18 cellular contexts compared by ENCODE assay signal in genomic region chr7:36736090-36736826, GRCh38. TPM values are rescaled to one million over a fixed set of nuclear protein-coding genes. Genes with fewer than 3 reads are reported as not detected.
DNase-seq lines count a peak whose midpoint lies in the region; ATAC-seq lines count a peak whose summit lies in the region.
"Had no signal": no experiment of that assay in that cellular context is flagged by ENCODE, and none has a peak within 500 bp of the region (broad histone marks: within the 10 kb centered on the region; RNA-seq: fewer than 3 reads in every experiment).

No MANE protein-coding gene starts in this region.

- CTCF ChIA-PET in activated CD4-positive, alpha-beta T cell treated with anti-CD3 and anti-CD28 coated beads, Interleukin-2, amount 10 ng/mL, durations not matched to agents 7 days and 5 days (lab: Charles Lee) = interaction anchor here (1.0 to 1.6 kb wide), 3 partner anchors 9 to 20 kb away, joined by 3 to 4 read pairs (median 4); no protein-coding TSS in a partner anchor

- H3K9me3 Mint-ChIP-seq in activated CD4-positive, alpha-beta T cell treated with anti-CD3 and anti-CD28 coated beads, Interleukin-2, amount 10 ng/mL, durations not matched to agents 7 days and 5 days = peaks cover 16% of the 10 kb centered on the region
- H3K9me3 Mint-ChIP-seq in activated naive CD4-positive, alpha-beta T cell treated with anti-CD3 and anti-CD28 coated beads, Interleukin-2, amount 50 U/mL, for 72 hours = peaks cover 0 to 24% of the 10 kb centered on the region in 2 donors
- peaks cover 5% of the 10 kb centered on the region for H3K9me3 Mint-ChIP-seq in stimulated activated memory B cell treated with anti-CD40 and anti-IgM and Interleukin-4, amounts not matched to agents 10 μg/mL and 1 μg/mL and 100 μg/mL, for 72 hours

- no peak overlapping the region for H3K4me3 Mint-ChIP-seq in activated CD4-positive, alpha-beta T cell treated with anti-CD3 and anti-CD28 coated beads, Interleukin-2, amount 10 ng/mL, durations not matched to agents 7 days and 5 days
- H3K4me3 Mint-ChIP-seq in stimulated activated memory B cell treated with anti-CD40 and anti-IgM and Interleukin-4, amounts not matched to agents 10 μg/mL and 1 μg/mL and 100 μg/mL, for 72 hours = no peak overlapping the region

- peaks cover 34% of the 10 kb centered on the region for H3K4me1 Mint-ChIP-seq in activated CD4-positive, alpha-beta T cell treated with anti-CD3 and anti-CD28 coated beads, Interleukin-2, amount 10 ng/mL, durations not matched to agents 7 days and 5 days
- H3K4me1 Mint-ChIP-seq in stimulated activated memory B cell treated with anti-CD40 and anti-IgM and Interleukin-4, amounts not matched to agents 10 μg/mL and 1 μg/mL and 100 μg/mL, for 72 hours = peaks cover 21% of the 10 kb centered on the region

- POLR2A ChIA-PET in activated CD4-positive, alpha-beta T cell treated with anti-CD3 and anti-CD28 coated beads, Interleukin-2, amount 10 ng/mL, durations not matched to agents 7 days and 5 days (lab: Charles Lee) = no interaction called here

- peak; percentile 7 for ATAC-seq in HG02973 (IDR thresholded peaks at IDR 0.05; ENCODE audit: unreplicated experiment)
- peak; percentile 33 to 48 for ATAC-seq in activated naive CD4-positive, alpha-beta T cell treated with anti-CD3 and anti-CD28 coated beads, Interleukin-2, amount 50 U/mL, for 72 hours
- peak; percentile 52 for ATAC-seq in stimulated activated memory B cell treated with anti-CD40 and anti-IgM and Interleukin-4, amounts not matched to agents 10 μg/mL and 1 μg/mL and 100 μg/mL, for 72 hours

- H3K27ac Mint-ChIP-seq in activated CD4-positive, alpha-beta T cell treated with anti-CD3 and anti-CD28 coated beads, Interleukin-2, amount 10 ng/mL, durations not matched to agents 7 days and 5 days = peak overlapping the region; percentile 86
- peak overlapping the region in 1 of 2 donors; percentile 59 for H3K27ac Mint-ChIP-seq in activated naive CD4-positive, alpha-beta T cell treated with anti-CD3 and anti-CD28 coated beads, Interleukin-2, amount 50 U/mL, for 72 hours
- H3K27ac Mint-ChIP-seq in stimulated activated memory B cell treated with anti-CD40 and anti-IgM and Interleukin-4, amounts not matched to agents 10 μg/mL and 1 μg/mL and 100 μg/mL, for 72 hours = peak overlapping the region; percentile 30

- intact Hi-C loops in posterior cingulate gyrus (cut with DNase I) = no loop called here

- DNase-seq in activated CD4-positive, alpha-beta T cell treated with anti-CD3 and anti-CD28 coated beads, Interleukin-2, amount 10 ng/mL, durations not matched to agents 7 days and 5 days = no peak
- DNase-seq in activated CD4-positive, alpha-beta T cell treated with anti-CD3 and anti-CD28 coated beads for 48 hours = no peak
- DNase-seq in activated naive CD4-positive, alpha-beta T cell treated with anti-CD3 and anti-CD28 coated beads, Interleukin-2, amount 50 U/mL, for 72 hours (ENCODE audit: low spot score in 2 of 2) = no peak
- no peak for DNase-seq in posterior cingulate gyrus
- DNase-seq in mucosa of gallbladder (ENCODE audit: low spot score) = no peak
- no peak for DNase-seq in COLO829 (ENCODE audit: low spot score)
- DNase-seq: activated effector memory CD4-positive, alpha-beta T cell treated with Interleukin-2 at 50 U/mL for 16 hours; IMR-90; left ventricle myocardium inferior; NCI-H146; NCI-H524 treated with DMSO at 0.1 percent for 48 hours; nucleus accumbens; stimulated activated CD4-positive, alpha-beta T cell treated with anti-CD3 and anti-CD28 coated beads, Interleukin-12 subunit alpha, Interleukin-12 subunit beta, amount 100 ng/mL, for 4 hours had no signal

- peaks cover 16% of the 10 kb centered on the region for H3K36me3 Mint-ChIP-seq in activated CD4-positive, alpha-beta T cell treated with anti-CD3 and anti-CD28 coated beads, Interleukin-2, amount 10 ng/mL, durations not matched to agents 7 days and 5 days (ENCODE audit: low read depth)
- H3K36me3 Mint-ChIP-seq in activated naive CD4-positive, alpha-beta T cell treated with anti-CD3 and anti-CD28 coated beads, Interleukin-2, amount 50 U/mL, for 72 hours = peaks cover 27 to 29% of the 10 kb centered on the region in 2 donors
- no peaks in the 10 kb centered on the region for H3K36me3 Mint-ChIP-seq in stimulated activated memory B cell treated with anti-CD40 and anti-IgM and Interleukin-4, amounts not matched to agents 10 μg/mL and 1 μg/mL and 100 μg/mL, for 72 hours

- H3K27me3 Mint-ChIP-seq in activated CD4-positive, alpha-beta T cell treated with anti-CD3 and anti-CD28 coated beads, Interleukin-2, amount 10 ng/mL, durations not matched to agents 7 days and 5 days = no peaks in the 10 kb centered on the region
- H3K27me3 Mint-ChIP-seq in stimulated activated memory B cell treated with anti-CD40 and anti-IgM and Interleukin-4, amounts not matched to agents 10 μg/mL and 1 μg/mL and 100 μg/mL, for 72 hours = no peaks in the 10 kb centered on the region

RNA-seq across cellular contexts. Expression of gene AOAH, which starts 12.0 kb away (rescaled TPM):
- total RNA-seq in activated CD4-positive, alpha-beta T cell treated with anti-CD3 and anti-CD28 coated beads, Interleukin-2, amount 10 ng/mL, durations not matched to agents 7 days and 5 days = 10 to 100 TPM; 13.3 to 14.4 TPM
- 1 to 10 TPM; 5.2 to 6.0 TPM for total RNA-seq in activated naive CD4-positive, alpha-beta T cell treated with anti-CD3 and anti-CD28 coated beads, Interleukin-2, amount 50 U/mL, for 72 hours
- 17.0 TPM for total RNA-seq in mucosa of gallbladder
- total RNA-seq: A673, chondrocyte, H1, IMR-90 had no signal
